In genomic region chrX:153488231-153488914, GRCh38 we compare ENCODE assay signal across 2 cellular contexts.
TF ChIP-seq lines count a peak whose summit lies in the region.

No MANE protein-coding gene starts in this region.

TF ChIP-seq in PFSK-1, 5 proteins besides CTCF, POLR2A, EP300 and RAD21:
- no peak for TF ChIP-seq TAF1 (IDR thresholded peaks at IDR 0.05; ENCODE audit: borderline replicate concordance, insufficient read depth, low read length)
- peak; percentile 33; the same call in 1 of the 2 replicates for TF ChIP-seq POLR2AphosphoS5 (IDR thresholded peaks at IDR 0.05; ENCODE audit: low read depth, low read length)

TF ChIP-seq in endothelial cell of umbilical vein, 7 proteins besides CTCF, POLR2A, EP300 and RAD21:
- peak; percentile 80 for TF ChIP-seq POLR2AphosphoS5 (IDR thresholded peaks at IDR 0.05; ENCODE audit: insufficient read depth, low read depth, low read length)
- TF ChIP-seq FOS (IDR thresholded peaks at IDR 0.05; ENCODE audit: borderline replicate concordance, insufficient read depth, low read length) = no peak
- TF ChIP-seq GATA2 (IDR thresholded peaks at IDR 0.05; ENCODE audit: insufficient read depth, insufficient read length, low read depth, low read length) = peak; percentile 53
- no peak for TF ChIP-seq MAX (IDR thresholded peaks at IDR 0.05; ENCODE audit: insufficient read depth, insufficient read length)
- no peak for TF ChIP-seq EZH2 (IDR thresholded peaks at IDR 0.05; ENCODE audit: borderline replicate concordance, low read depth, low read length, severe bottlenecking)
- TF ChIP-seq MYC (IDR thresholded peaks at IDR 0.05; ENCODE audit: low read depth, low read length) = peak; percentile 1
- TF ChIP-seq JUN (IDR thresholded peaks at IDR 0.05; ENCODE audit: borderline replicate concordance, insufficient read depth, insufficient read length, low read depth) = no peak
